ENCODE assay signal across 34 cellular contexts in genomic region chr17:21592774-21593173, GRCh38.
"Had no signal": no experiment of that assay in that cellular context is flagged by ENCODE, and none has a peak within 500 bp of the region (broad histone marks: within the 10 kb centered on the region; RNA-seq: fewer than 3 reads in every experiment).

No MANE protein-coding gene starts in this region.

- H3K27ac ChIP-seq: adrenal gland, body of pancreas, brain microvascular endothelial cell, breast epithelium, VCaP had no signal

- H3K27me3 ChIP-seq: body of pancreas, brain microvascular endothelial cell, breast epithelium had no signal

- ATAC-seq: activated CD8-positive, alpha-beta T cell treated with anti-CD3 and anti-CD28 coated beads for 36 hours; activated naive CD4-positive, alpha-beta T cell treated with anti-CD3 and anti-CD28 coated beads, Interleukin-2, amount 50 U/mL, for 72 hours; activated T-cell treated with anti-CD3 and anti-CD28 coated beads, Interleukin-2, amount 50 U/mL, for 4 hours; activated T-cell treated with anti-CD3 and anti-CD28 coated beads, Interleukin-2, amount 50 U/mL, for 72 hours; activated T-helper 17 cell treated with anti-CD3 and anti-CD28 coated beads, Interleukin-2, amount 50 U/mL, for 72 hours; body of pancreas had no signal

- FAIRE-seq: astrocyte, TTC549 had no signal

- DNase-seq: activated B cell treated with CpG ODN at 0.5 μM for 24 hours; activated CD4-positive, alpha-beta memory T cell treated with anti-CD3 and anti-CD28 coated beads for 36 hours; activated CD4-positive, alpha-beta T cell treated with anti-CD3 and anti-CD28 coated beads for 4 hours; activated CD4-positive, alpha-beta T cell treated with anti-CD3 and anti-CD28 coated beads, Interleukin-2, amount 10 ng/mL, durations not matched to agents 24 days and 14 days; activated CD4-positive, alpha-beta T cell treated with anti-CD3 and anti-CD28 coated beads, Interleukin-2, amount 50 U/mL, for 1 hour; activated CD4-positive, alpha-beta T cell treated with anti-CD3 and anti-CD28 coated beads, Interleukin-2, amount 50 U/mL, for 4 hours; activated CD4-positive, CD25-positive, alpha-beta regulatory T cell treated with anti-CD3 and anti-CD28 coated beads, Interleukin-2, amount 50 U/mL, for 72 hours; activated CD8-positive, alpha-beta memory T cell treated with anti-CD3 and anti-CD28 coated beads, Interleukin-2, amount 50 U/mL, for 4 hours; activated CD8-positive, alpha-beta T cell treated with anti-CD3 and anti-CD28 coated beads for 36 hours; activated effector memory CD4-positive, alpha-beta T cell treated with anti-CD3 and anti-CD28 coated beads, Interleukin-2, amount 50 U/mL, for 16 hours; activated gamma-delta T cell treated with Interleukin-2 at 50 U/mL for 16 hours; activated naive CD4-positive, alpha-beta T cell; activated naive CD4-positive, alpha-beta T cell treated with anti-CD3 and anti-CD28 coated beads for 36 hours; activated naive CD4-positive, alpha-beta T cell treated with anti-CD3 and anti-CD28 coated beads, Interleukin-2, amount 50 U/mL, for 16 hours; activated naive CD8-positive, alpha-beta T cell treated with anti-CD3 and anti-CD28 coated beads for 36 hours; activated T-cell treated with anti-CD3 and anti-CD28 coated beads for 4 hours; activated T-cell treated with anti-CD3 and anti-CD28 coated beads, Interleukin-2, amount 50 U/mL, for 1 hour; activated T-cell treated with anti-CD3 and anti-CD28 coated beads, Interleukin-2, amount 50 U/mL, for 4 hours; activated T-cell treated with anti-CD3 and anti-CD28 coated beads, Interleukin-2, amount 50 U/mL, for 72 hours; adrenal gland; amniotic stem cell; aorta; body of pancreas; brain microvascular endothelial cell; central memory CD4-positive, alpha-beta T cell; T-helper 1 cell; T-helper 2 cell; T-helper 9 cell had no signal

- H3K36me3 ChIP-seq: adrenal gland, brain microvascular endothelial cell, breast epithelium had no signal

- H3K4me1 ChIP-seq: adrenal gland, body of pancreas, breast epithelium had no signal

- H3K9me3 ChIP-seq: adrenal gland, body of pancreas, breast epithelium had no signal

- H3K4me3 ChIP-seq: adrenal gland, body of pancreas, breast epithelium had no signal
